ENCODE assay signal across 2 cellular contexts in genomic region chr15:63019539-63020109, GRCh38.
TF ChIP-seq lines count a peak whose summit lies in the region.

No MANE protein-coding gene starts in this region.

TF ChIP-seq in K562, 482 proteins besides CTCF, POLR2A, EP300 and RAD21 (continued from another document):
- TF ChIP-seq FOSL1 (tag; conservative IDR thresholded peaks at IDR 0.05) (peak; percentile 62), ATF3 (IDR thresholded peaks at IDR 0.05) (peak; percentile 33; the same call in 1 of the 2 replicates), ATF3 (CRISPR knock-in tag; conservative IDR thresholded peaks at IDR 0.05) (no peak), ZNF398 (CRISPR knock-in tag; IDR thresholded peaks at IDR 0.05) (no peak), FOS (IDR thresholded peaks at IDR 0.05; ENCODE audit: extremely low read depth, insufficient read length) (no peak), ZNF24 (IDR thresholded peaks at IDR 0.05) (no peak), ZBED1 (IDR thresholded peaks at IDR 0.05) (no peak), HDAC1 (IDR thresholded peaks at IDR 0.05) (no peak), CCAR2 (IDR thresholded peaks at IDR 0.05; ENCODE audit: low read depth, low read length) (no peak), KAT2B (IDR thresholded peaks at IDR 0.05; ENCODE audit: low read depth, low read length) (no peak), AFF1 (IDR thresholded peaks at IDR 0.05; ENCODE audit: low read depth in 1 of 2, partially characterized antibody in 2 of 2) (no peak), PRMT5 (CRISPR knock-in tag; IDR thresholded peaks at IDR 0.05) (no peak)

TF ChIP-seq in HepG2, 621 proteins besides CTCF, POLR2A, EP300 and RAD21 (continued from another document):
- TF ChIP-seq ZKSCAN1 (IDR thresholded peaks at IDR 0.05; ENCODE audit: low read length) (no peak), CEBPB (IDR thresholded peaks at IDR 0.05; ENCODE audit: borderline replicate concordance, low read depth, low read length) (peak; percentile 45; the same call in 1 of the 2 replicates), ZNF570 (CRISPR knock-in tag; IDR thresholded peaks at IDR 0.05; ENCODE audit: borderline replicate concordance) (no peak), ATF3 (CRISPR knock-in tag; IDR thresholded peaks at IDR 0.05) (peak; percentile 38; the same call in 1 of the 2 replicates), MIER2 (CRISPR knock-in tag; IDR thresholded peaks at IDR 0.05) (no peak), CERS6 (CRISPR knock-in tag; IDR thresholded peaks at IDR 0.05) (no peak), ZNF891 (CRISPR knock-in tag; IDR thresholded peaks at IDR 0.05) (0 out of 2 replicates have a peak, but pooled peaks have one; percentile 19), ZNF687 (CRISPR knock-in tag; IDR thresholded peaks at IDR 0.05) (0 out of 2 replicates have a peak, but pooled peaks have one; percentile 21), TFAP4 (IDR thresholded peaks at IDR 0.05; ENCODE audit: borderline replicate concordance, low read depth) (0 out of 2 replicates have a peak, but pooled peaks have one; percentile 13), ZMYM2 (CRISPR knock-in tag; IDR thresholded peaks at IDR 0.05) (no peak), SIX4 (CRISPR knock-in tag; IDR thresholded peaks at IDR 0.05) (0 out of 2 replicates have a peak, but pooled peaks have one; percentile 27), FOSL2 (CRISPR knock-in tag; IDR thresholded peaks at IDR 0.05) (peak; percentile 93), LCORL (IDR thresholded peaks at IDR 0.05) (no peak), LCORL (CRISPR knock-in tag; IDR thresholded peaks at IDR 0.05) (0 out of 2 replicates have a peak, but pooled peaks have one; percentile 3), TOPORS (CRISPR knock-in tag; IDR thresholded peaks at IDR 0.05) (no peak), ZBTB21 (CRISPR knock-in tag; IDR thresholded peaks at IDR 0.05) (0 out of 2 replicates have a peak, but pooled peaks have one; percentile 42), ZNF253 (CRISPR knock-in tag; IDR thresholded peaks at IDR 0.05; ENCODE audit: borderline replicate concordance) (no peak)
